28 cellular contexts compared by ENCODE assay signal in genomic region chr19:5154799-5155426, GRCh38.
DNase-seq lines count a peak whose midpoint lies in the region; ATAC-seq, FAIRE-seq and TF ChIP-seq lines count a peak whose summit lies in the region.
"Had no signal": no experiment of that assay in that cellular context is flagged by ENCODE, and none has a peak within 500 bp of the region (broad histone marks: within the 10 kb centered on the region; RNA-seq: fewer than 3 reads in every experiment).

No MANE protein-coding gene starts in this region.

- no peaks in the 10 kb centered on the region for H3K9me3 ChIP-seq in SK-N-SH
- no peaks in the 10 kb centered on the region for H3K9me3 ChIP-seq in HepG2 (ENCODE audit: low read length)
- H3K9me3 ChIP-seq: MG63, ovary had no signal

- BruUV-seq in HepG2 (replicated peaks; lab: Mats Ljungman, UMichigan): no TSS peak

- H3K36me3 ChIP-seq in SK-N-SH (replicated peaks in 1 of 2; ENCODE audit: control insufficient read depth in 1 of 2, insufficient read depth in 2 of 2, low read length in 1 of 2) (peaks cover 0 to 9% of the 10 kb centered on the region in 2 experiments), HepG2 (replicated peaks in 1 of 2; ENCODE audit: control insufficient read depth in 1 of 2, insufficient read depth in 2 of 2, low read length in 2 of 2) (no peaks in the 10 kb centered on the region)
- H3K36me3 ChIP-seq: MG63, ovary had no signal

- peaks cover 16% of the 10 kb centered on the region for H3K4me1 Mint-ChIP-seq in neural crest cell
- H3K4me1 Mint-ChIP-seq: activated CD4-positive, alpha-beta T cell treated with anti-CD3 and anti-CD28 coated beads, Interleukin-2, amount 10 ng/mL, durations not matched to agents 24 days and 14 days; activated naive CD4-positive, alpha-beta T cell treated with anti-CD3 and anti-CD28 coated beads, Interleukin-2, amount 50 U/mL, for 24 hours; CD14-positive monocyte; T-cell had no signal

- H4K20me1 ChIP-seq in SK-N-SH (ENCODE audit: insufficient read depth) (no peaks in the 10 kb centered on the region), HepG2 (ENCODE audit: insufficient read depth, low read length) (no peaks in the 10 kb centered on the region)

- H3K9ac ChIP-seq in SK-N-SH: no peak overlapping the region
- no peak overlapping the region for H3K9ac ChIP-seq in HepG2 (ENCODE audit: insufficient read depth, low read depth, low read length)
- H3K9ac ChIP-seq: KMS-11 had no signal

- POLR2A ChIA-PET in SK-N-SH (lab: Yijun Ruan, JAX) (no interaction called here), HepG2 (lab: Yijun Ruan, JAX) (no interaction called here)

- H3K4me3 Mint-ChIP-seq in neural crest cell: peak overlapping the region; percentile 65
- H3K4me3 Mint-ChIP-seq: activated CD4-positive, alpha-beta T cell treated with anti-CD3 and anti-CD28 coated beads, Interleukin-2, amount 10 ng/mL, durations not matched to agents 24 days and 14 days; activated naive CD4-positive, alpha-beta T cell treated with anti-CD3 and anti-CD28 coated beads, Interleukin-2, amount 50 U/mL, for 24 hours; CD14-positive monocyte; naive thymus-derived CD8-positive, alpha-beta T cell; T-cell had no signal

- H3K9me3 Mint-ChIP-seq in neural crest cell: no peaks in the 10 kb centered on the region
- H3K9me3 Mint-ChIP-seq: activated CD4-positive, alpha-beta T cell treated with anti-CD3 and anti-CD28 coated beads, Interleukin-2, amount 10 ng/mL, durations not matched to agents 24 days and 14 days; activated naive CD4-positive, alpha-beta T cell treated with anti-CD3 and anti-CD28 coated beads, Interleukin-2, amount 50 U/mL, for 24 hours had no signal

- H3F3A ChIP-seq in SK-N-SH (replicated peaks; ENCODE audit: insufficient read depth): no peaks in the 10 kb centered on the region

- intact Hi-C loops in HepG2 (cut with micrococcal nuclease; ENCODE audit: unreplicated experiment): loop anchor here (5.0 kb wide), 1 partner anchor 108 kb away; no protein-coding TSS in a partner anchor

- in situ Hi-C loops in HepG2 (cut with HindIII; ENCODE audit: extremely low pct_ligation_motif_present, low pct_unique_long_range_greater_than_20kb): no loop called here

- H3K27me3 Mint-ChIP-seq in neural crest cell (ENCODE audit: low read depth): no peaks in the 10 kb centered on the region
- H3K27me3 Mint-ChIP-seq: activated CD4-positive, alpha-beta T cell treated with anti-CD3 and anti-CD28 coated beads, Interleukin-2, amount 10 ng/mL, durations not matched to agents 24 days and 14 days; activated naive CD4-positive, alpha-beta T cell treated with anti-CD3 and anti-CD28 coated beads, Interleukin-2, amount 50 U/mL, for 24 hours; naive thymus-derived CD8-positive, alpha-beta T cell; T-cell had no signal

- H3K27ac ChIP-seq in SK-N-SH (ENCODE audit: low read depth in 2 of 2, low read length in 1 of 2) (no peak overlapping the region), HepG2 (ENCODE audit: extremely low read length, insufficient read depth, low read length) (no peak overlapping the region)
- H3K27ac ChIP-seq: heart right ventricle, KMS-11, ovary, skin epidermis had no signal

- H2AFZ ChIP-seq in SK-N-SH (ENCODE audit: low read depth): no peak overlapping the region
- H2AFZ ChIP-seq in HepG2 (ENCODE audit: low read length): no peak overlapping the region

- DNase-seq in SK-N-SH: peak; percentile 33
- peak; percentile 56 for DNase-seq in cerebellum (ENCODE audit: low spot score)
- no peak for DNase-seq in neural crest cell (ENCODE audit: low read depth, low spot score)
- DNase-seq in NCI-H1105 treated with DMSO at 0.1 percent for 48 hours (lab: John Stamatoyannopoulos, UW): no peak
- DNase-seq in HepG2 (ENCODE audit: low spot score): no peak
- no peak for DNase-seq in ecto neural progenitor cell (ENCODE audit: low spot score)
- DNase-seq: left ventricle myocardium superior; NCI-H1436; NCI-H2081 treated with DMSO at 0.1 percent for 48 hours; NCI-H446 treated with DMSO at 0.1 percent for 48 hours; stimulated activated naive CD4-positive, alpha-beta T cell treated with Interleukin-2 at 50 U/mL for 16 hours had no signal

- no peak for TF ChIP-seq POLR2A in HepG2 (IDR thresholded peaks at IDR 0.05; ENCODE audit: insufficient read depth in 1 of 2, low read depth in 2 of 2, low read length in 2 of 2)

- no peak for FAIRE-seq in HepG2 (lab: Jason Lieb, UNC)
- FAIRE-seq: A204.1, bronchial epithelial cell, H1, kidney had no signal

- H3K9me2 ChIP-seq in SK-N-SH: no peaks in the 10 kb centered on the region

- TF ChIP-seq EP300 in SK-N-SH (IDR thresholded peaks at IDR 0.05; ENCODE audit: borderline replicate concordance in 1 of 2, low read depth in 1 of 2, low read length in 1 of 2) (no peak), HepG2 (IDR thresholded peaks at IDR 0.05; ENCODE audit: low read depth in 2 of 2, low read length in 2 of 2) (no peak), HepG2 (CRISPR knock-in tag; IDR thresholded peaks at IDR 0.05; ENCODE audit: borderline replicate concordance) (no peak)

- CTCF ChIA-PET in SK-N-SH (lab: Yijun Ruan, JAX) (interaction anchor here (0.7 to 7.2 kb wide), 17 partner anchors 9 to 170 kb away, joined by 3 to 42 read pairs (median 5); no protein-coding TSS in a partner anchor), HepG2 (lab: Yijun Ruan, JAX; ENCODE audit: low intra/inter-chr PET ratio, low total read pairs) (interaction anchor here (1.3 kb wide), 1 partner anchor 107 kb away, joined by 11 read pairs; no protein-coding TSS in a partner anchor)

- ATAC-seq in SK-N-SH treated with all-trans-retinoic acid at 6 μM for 48 hours (no peak), HG02973 (IDR thresholded peaks at IDR 0.05; ENCODE audit: unreplicated experiment) (no peak), HepG2 (no peak)

- H3K4me2 ChIP-seq in SK-N-SH (no peak overlapping the region), HepG2 (ENCODE audit: low read depth, low read length) (no peak overlapping the region)
- H3K4me2 ChIP-seq: KMS-11 had no signal

- H3K36me3 Mint-ChIP-seq in neural crest cell (ENCODE audit: low read depth): peaks cover 3% of the 10 kb centered on the region
- H3K36me3 Mint-ChIP-seq: activated naive CD4-positive, alpha-beta T cell treated with anti-CD3 and anti-CD28 coated beads, Interleukin-2, amount 50 U/mL, for 24 hours had no signal

- H3K4me1 ChIP-seq in SK-N-SH (ENCODE audit: control insufficient read depth in 1 of 2, insufficient read depth in 2 of 2, low read depth in 1 of 2, low read length in 1 of 2): peaks cover 0 to 2% of the 10 kb centered on the region in 2 experiments; a peak in 1 of 4 replicates
- H3K4me1 ChIP-seq in HepG2 (ENCODE audit: insufficient read depth, low read length): peaks cover 6% of the 10 kb centered on the region

- TF ChIP-seq CTCF in SK-N-SH (IDR thresholded peaks at IDR 0.05) (no peak), neural crest cell (conservative IDR thresholded peaks at IDR 0.05) (no peak), HepG2 (CRISPR knock-in tag; IDR thresholded peaks at IDR 0.05) (no peak)

- H3K4me3 ChIP-seq in SK-N-SH (ENCODE audit: low read depth in 2 of 2, low read length in 1 of 2) (no peak overlapping the region), HepG2 (replicated peaks in 1 of 3; ENCODE audit: insufficient read depth in 1 of 3, low read depth in 2 of 3, low read length in 3 of 3) (no peak overlapping the region)
- H3K4me3 ChIP-seq: heart right ventricle, MG63, ovary, skin epidermis had no signal

- TF ChIP-seq RAD21 in SK-N-SH (IDR thresholded peaks at IDR 0.05; ENCODE audit: low read length) (no peak), HepG2 (CRISPR knock-in tag; IDR thresholded peaks at IDR 0.05) (no peak)

- WGBS in SK-N-SH (ENCODE audit: low lambda C conversion rate): 93% methylated on average over 18 of the region's 26 CpGs
- 92% methylated on average over 25 of the region's 26 CpGs for WGBS in HepG2 (ENCODE audit: low lambda C conversion rate)

- H3K27ac Mint-ChIP-seq in neural crest cell (ENCODE audit: unreplicated experiment): peak overlapping the region; percentile 81
- H3K27ac Mint-ChIP-seq: activated CD4-positive, alpha-beta T cell treated with anti-CD3 and anti-CD28 coated beads, Interleukin-2, amount 10 ng/mL, durations not matched to agents 24 days and 14 days; activated naive CD4-positive, alpha-beta T cell treated with anti-CD3 and anti-CD28 coated beads, Interleukin-2, amount 50 U/mL, for 24 hours; activated T-helper 2 cell treated with anti-CD3 and anti-CD28 coated beads, Interferon-gamma antibody, Interleukin-2, Interleukin-4, amounts not matched to agents 10 μg/mL and 5 μg/mL and 100 μg/mL, durations not matched to agents 14 hours and 24 hours and 36 hours; CD14-positive monocyte; T-cell had no signal

- H3K27me3 ChIP-seq in SK-N-SH (ENCODE audit: insufficient read depth): no peaks in the 10 kb centered on the region
- no peaks in the 10 kb centered on the region for H3K27me3 ChIP-seq in HepG2 (ENCODE audit: control insufficient read depth in 1 of 2, insufficient read depth in 2 of 2, low read length in 2 of 2)
- H3K27me3 ChIP-seq: heart right ventricle, MG63, ovary had no signal

- H3K79me2 ChIP-seq in SK-N-SH (ENCODE audit: insufficient read depth) (no peaks in the 10 kb centered on the region), HepG2 (ENCODE audit: insufficient read depth, low read length) (no peaks in the 10 kb centered on the region)

TF ChIP-seq in SK-N-SH, 30 proteins besides CTCF, POLR2A, EP300 and RAD21:
- TF ChIP-seq GABPA (IDR thresholded peaks at IDR 0.05; ENCODE audit: low read depth): no peak
- no peak for TF ChIP-seq SMC3 (IDR thresholded peaks at IDR 0.05; ENCODE audit: low read depth, low read length)
- no peak for TF ChIP-seq RXRA (IDR thresholded peaks at IDR 0.05; ENCODE audit: borderline replicate concordance, low read depth)
- no peak for TF ChIP-seq TAF1 (IDR thresholded peaks at IDR 0.05; ENCODE audit: borderline replicate concordance, low read depth, low read length)
TF ChIP-seq in SK-N-SH: peak in this region for 0.

TF ChIP-seq in SK-N-SH treated with all-trans-retinoic acid at 6 μM for 48 hours, 23 proteins besides CTCF, POLR2A, EP300 and RAD21 (continues in another document):
- TF ChIP-seq ESRRG (CRISPR knock-in tag; IDR thresholded peaks at IDR 0.05): no peak

TF ChIP-seq in HepG2, 621 proteins besides CTCF, POLR2A, EP300 and RAD21 (continues in another document):
- no peak for TF ChIP-seq MBD4 (IDR thresholded peaks at IDR 0.05; ENCODE audit: borderline replicate concordance, low read length)

Comparison
In these comparisons a context has a peak if more than half of its experiments do, and no peak if none do; other contexts are left out.
1. DNase-seq: peak in SK-N-SH (single experiment) and cerebellum (single experiment); none in neural crest cell (single experiment), NCI-H1105 treated with DMSO at 0.1 percent for 48 hours (single experiment), HepG2 (single experiment) and ecto neural progenitor cell (single experiment).